2 cellular contexts compared by ENCODE assay signal in the genomic region with DNA sequence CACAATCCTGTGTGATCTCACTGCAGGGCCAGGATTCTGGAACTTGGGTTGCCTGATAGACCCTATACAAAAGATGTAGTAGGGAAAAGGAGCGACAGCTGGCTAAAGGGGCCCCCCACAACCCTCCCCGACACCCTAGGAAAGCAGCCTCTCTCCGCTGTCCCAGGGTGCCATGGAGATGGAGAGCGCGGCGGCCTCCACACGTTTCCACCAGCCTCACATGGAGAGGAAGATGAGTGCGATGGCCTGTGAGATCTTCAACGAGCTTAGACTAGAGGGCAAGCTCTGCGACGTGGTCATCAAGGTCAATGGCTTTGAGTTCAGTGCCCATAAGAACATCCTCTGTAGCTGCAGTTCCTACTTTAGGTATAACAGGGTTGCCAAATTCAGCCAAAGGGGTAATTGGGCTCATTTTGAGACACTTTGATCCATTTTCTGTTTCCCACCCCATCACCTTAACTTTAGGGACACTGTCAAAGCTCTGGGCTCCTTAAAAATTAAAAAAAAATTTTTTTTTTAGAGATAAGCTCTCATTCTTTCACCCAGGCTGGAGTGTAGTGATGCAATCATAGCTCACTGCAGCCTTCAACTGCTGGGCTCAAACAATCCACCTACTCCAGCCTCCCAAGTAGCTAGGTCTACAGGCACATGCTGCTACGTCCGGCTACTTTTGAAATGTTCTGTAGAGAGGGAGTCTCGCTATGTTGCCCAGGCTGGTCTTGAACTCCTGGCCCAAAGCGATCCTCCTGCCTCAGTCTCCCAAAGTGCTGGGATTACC.
TF ChIP-seq lines count a peak whose summit lies in the region.

Gene KLHL10, plus strand, starts transcription at position 65 of the 778 bp plus-strand sequence. Its CDS starts 108 bp downstream, at position 173.

TF ChIP-seq in SK-N-SH, 30 proteins besides CTCF, POLR2A, EP300 and RAD21 (continued from another document):
- no peak for TF ChIP-seq FOXM1 (IDR thresholded peaks at IDR 0.05; ENCODE audit: low read depth)
- TF ChIP-seq TCF12 (IDR thresholded peaks at IDR 0.05), result no peak
- no peak for TF ChIP-seq MXI1 (IDR thresholded peaks at IDR 0.05; ENCODE audit: low read depth, low read length)
- no peak for TF ChIP-seq GATA2 (CRISPR knock-in tag; IDR thresholded peaks at IDR 0.05)
- no peak for TF ChIP-seq POLR2AphosphoS5 (IDR thresholded peaks at IDR 0.05; ENCODE audit: low read depth, low read length)
- TF ChIP-seq NFIC (IDR thresholded peaks at IDR 0.05; ENCODE audit: borderline replicate concordance), result no peak
- no peak for TF ChIP-seq NRF1 (IDR thresholded peaks at IDR 0.05; ENCODE audit: low read depth, low read length)
- TF ChIP-seq FOXJ3 (CRISPR knock-in tag; IDR thresholded peaks at IDR 0.05), result no peak
- no peak for TF ChIP-seq EZH2phosphoT487 (IDR thresholded peaks at IDR 0.05; ENCODE audit: borderline replicate concordance, low read depth)
- TF ChIP-seq RFX5 (IDR thresholded peaks at IDR 0.05; ENCODE audit: low read length), result no peak
- TF ChIP-seq USF2 (IDR thresholded peaks at IDR 0.05; ENCODE audit: borderline replicate concordance, low read depth, low read length), result no peak
- TF ChIP-seq USF1 (IDR thresholded peaks at IDR 0.05; ENCODE audit: borderline replicate concordance, low read depth), result no peak
- no peak for TF ChIP-seq FOSL2 (IDR thresholded peaks at IDR 0.05; ENCODE audit: borderline replicate concordance, low read depth)

TF ChIP-seq in SK-N-SH treated with all-trans-retinoic acid at 6 μM for 48 hours, 23 proteins besides CTCF, POLR2A, EP300 and RAD21 (continued from another document):
- TF ChIP-seq BACH2 (CRISPR knock-in tag; IDR thresholded peaks at IDR 0.05; ENCODE audit: borderline replicate concordance), result no peak
- TF ChIP-seq ZNF8 (CRISPR knock-in tag; IDR thresholded peaks at IDR 0.05), result no peak
- no peak for TF ChIP-seq ZNF70 (CRISPR knock-in tag; IDR thresholded peaks at IDR 0.05)
- no peak for TF ChIP-seq CSDC2 (CRISPR knock-in tag; IDR thresholded peaks at IDR 0.05)
- TF ChIP-seq ESRRG (CRISPR knock-in tag; IDR thresholded peaks at IDR 0.05), result no peak
- no peak for TF ChIP-seq POU6F1 (CRISPR knock-in tag; IDR thresholded peaks at IDR 0.05; ENCODE audit: borderline replicate concordance, low read depth)
- TF ChIP-seq, protein P1, sequence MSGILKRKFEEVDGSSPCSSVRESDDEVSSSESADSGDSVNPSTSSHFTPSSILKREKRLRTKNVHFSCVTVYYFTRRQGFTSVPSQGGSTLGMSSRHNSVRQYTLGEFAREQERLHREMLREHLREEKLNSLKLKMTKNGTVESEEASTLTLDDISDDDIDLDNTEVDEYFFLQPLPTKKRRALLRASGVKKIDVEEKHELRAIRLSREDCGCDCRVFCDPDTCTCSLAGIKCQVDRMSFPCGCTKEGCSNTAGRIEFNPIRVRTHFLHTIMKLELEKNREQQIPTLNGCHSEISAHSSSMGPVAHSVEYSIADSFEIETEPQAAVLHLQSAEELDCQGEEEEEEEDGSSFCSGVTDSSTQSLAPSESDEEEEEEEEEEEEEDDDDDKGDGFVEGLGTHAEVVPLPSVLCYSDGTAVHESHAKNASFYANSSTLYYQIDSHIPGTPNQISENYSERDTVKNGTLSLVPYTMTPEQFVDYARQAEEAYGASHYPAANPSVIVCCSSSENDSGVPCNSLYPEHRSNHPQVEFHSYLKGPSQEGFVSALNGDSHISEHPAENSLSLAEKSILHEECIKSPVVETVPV (CRISPR knock-in tag; IDR thresholded peaks at IDR 0.05), result no peak
- TF ChIP-seq PPARA (CRISPR knock-in tag; IDR thresholded peaks at IDR 0.05; ENCODE audit: borderline replicate concordance), result no peak
- no peak for TF ChIP-seq TSHZ2 (CRISPR knock-in tag; IDR thresholded peaks at IDR 0.05)
- no peak for TF ChIP-seq ZFP3 (CRISPR knock-in tag; IDR thresholded peaks at IDR 0.05)
- TF ChIP-seq TOX (CRISPR knock-in tag; IDR thresholded peaks at IDR 0.05; ENCODE audit: borderline replicate concordance), result no peak
- no peak for TF ChIP-seq ISL1 (CRISPR knock-in tag; IDR thresholded peaks at IDR 0.05)
- TF ChIP-seq TCF4 (CRISPR knock-in tag; IDR thresholded peaks at IDR 0.05; ENCODE audit: borderline replicate concordance), result no peak
TF ChIP-seq in SK-N-SH treated with all-trans-retinoic acid at 6 μM for 48 hours: peak in this region for 0.
